In genomic region chr14:99896371-99896770, GRCh38 we compare ENCODE assay signal across 18 cellular contexts.
A peak's percentile ranks its signal among the peaks of the same experiment; 100 is the strongest.
DNase-seq lines count a peak whose midpoint lies in the region; FAIRE-seq lines count a peak whose summit lies in the region.
"Had no signal": no experiment of that assay in that cellular context is flagged by ENCODE, and none has a peak within 500 bp of the region (broad histone marks: within the 10 kb centered on the region; RNA-seq: fewer than 3 reads in every experiment).

No MANE protein-coding gene starts in this region.

- H3K14ac ChIP-seq in mesenchymal stem cell (ENCODE audit: low read length in 2 of 2) = no peak overlapping the region

- no peak overlapping the region for H3K4me2 ChIP-seq in mesenchymal stem cell (ENCODE audit: low read length, poor library complexity, severe bottlenecking)
- H3K4me2 ChIP-seq: BLaER1, GM23338 had no signal

- H3K27ac ChIP-seq in SK-N-MC = peak overlapping the region; percentile 98
- H3K27ac ChIP-seq in mesenchymal stem cell (ENCODE audit: low read length, poor library complexity, severe bottlenecking) = no peak overlapping the region
- H3K27ac ChIP-seq: BLaER1, C4-2B had no signal

- no peak overlapping the region for H3K4ac ChIP-seq in mesenchymal stem cell (ENCODE audit: low read depth in 1 of 2, low read length in 2 of 2)

- no peak overlapping the region for H3K18ac ChIP-seq in mesenchymal stem cell (ENCODE audit: low read depth in 1 of 2, low read length in 2 of 2)

- no peak overlapping the region for H2AFZ ChIP-seq in mesenchymal stem cell (ENCODE audit: low read depth, low read length)
- H2AFZ ChIP-seq: GM23338 had no signal

- DNase-seq in SK-N-MC (ENCODE audit: low read depth, low spot score) (peak; percentile 96), mesenchymal stem cell (no peak), dermis blood vessel endothelial cell (no peak), NOMO-1 (lab: John Stamatoyannopoulos, UW; ENCODE audit: unreplicated experiment in 2 of 2) (no peak), activated gamma-delta T cell (lab: John Stamatoyannopoulos, UW) (no peak)
- DNase-seq: Calu3; CD4-positive, alpha-beta T cell; CD8-positive, alpha-beta memory T cell; DMS53; DMS79 treated with DMSO at 0.1 percent for 48 hours; GF-D8; H9 had no signal

- H3K9me3 ChIP-seq in SK-N-MC (ENCODE audit: low read depth, low read length) = no peaks in the 10 kb centered on the region
- H3K9me3 ChIP-seq in mesenchymal stem cell (ENCODE audit: control insufficient read depth, low read length) = no peaks in the 10 kb centered on the region
- H3K9me3 ChIP-seq: BLaER1 had no signal

- H3K79me1 ChIP-seq in mesenchymal stem cell (replicated peaks; ENCODE audit: low read length, poor library complexity, severe bottlenecking) = no peaks in the 10 kb centered on the region

- H2BK120ac ChIP-seq in mesenchymal stem cell (ENCODE audit: low read depth, low read length) = no peak overlapping the region

- H4K8ac ChIP-seq in mesenchymal stem cell (ENCODE audit: low read length) = no peak overlapping the region

- peak overlapping the region; percentile 40 for H3K9ac ChIP-seq in SK-N-MC (ENCODE audit: insufficient read length)
- peak overlapping the region; percentile 20 for H3K9ac ChIP-seq in mesenchymal stem cell (ENCODE audit: low read length)
- H3K9ac ChIP-seq: BLaER1 had no signal

- no peak overlapping the region for H2BK12ac ChIP-seq in mesenchymal stem cell (ENCODE audit: low read length in 2 of 2)

- no peaks in the 10 kb centered on the region for H3K4me1 ChIP-seq in mesenchymal stem cell (ENCODE audit: control insufficient read depth, insufficient read depth, low read depth, low read length)
- H3K4me1 ChIP-seq: BLaER1 had no signal

- peak overlapping the region; percentile 68 for H3K4me3 ChIP-seq in SK-N-MC
- no peak overlapping the region for H3K4me3 ChIP-seq in mesenchymal stem cell (ENCODE audit: insufficient read depth in 1 of 2, low read depth in 1 of 2, low read length in 2 of 2)
- H3K4me3 ChIP-seq: BLaER1, GM23338 had no signal

- H3K36me3 ChIP-seq in SK-N-MC (ENCODE audit: insufficient read depth, low read length) (peaks cover 9% of the 10 kb centered on the region; the same call in 1 of the 2 replicates), mesenchymal stem cell (ENCODE audit: control insufficient read depth in 1 of 2, insufficient read depth in 2 of 2, low read depth in 1 of 2, low read length in 2 of 2) (peaks cover 3 to 22% of the 10 kb centered on the region in 2 experiments)
- H3K36me3 ChIP-seq: BLaER1 had no signal

- H2BK15ac ChIP-seq in mesenchymal stem cell (ENCODE audit: low read depth, poor library complexity, severe bottlenecking) = no peak overlapping the region

- H3K23ac ChIP-seq in mesenchymal stem cell (ENCODE audit: low read length in 2 of 2) = no peak overlapping the region

- H2AK5ac ChIP-seq in mesenchymal stem cell (ENCODE audit: low read length, severe bottlenecking) = no peak overlapping the region

- H4K91ac ChIP-seq in mesenchymal stem cell (ENCODE audit: low read length) = no peak overlapping the region

- H2BK5ac ChIP-seq in mesenchymal stem cell (ENCODE audit: low read depth, low read length, poor library complexity, severe bottlenecking) = no peak overlapping the region

- no CpG with 5 or more reads among the region's 3 CpGs for WGBS in mesenchymal stem cell

- peak; percentile 63 for FAIRE-seq in endometrium (lab: Jason Lieb, UNC)
- FAIRE-seq: GM12891, GM18507 had no signal

- H3K27me3 ChIP-seq in mesenchymal stem cell (ENCODE audit: control insufficient read depth in 1 of 2, insufficient read depth in 1 of 2, low read length in 2 of 2) = no peaks in the 10 kb centered on the region
- H3K27me3 ChIP-seq: BLaER1 had no signal
